ENCODE assay signal across 18 cellular contexts in the genomic region with DNA sequence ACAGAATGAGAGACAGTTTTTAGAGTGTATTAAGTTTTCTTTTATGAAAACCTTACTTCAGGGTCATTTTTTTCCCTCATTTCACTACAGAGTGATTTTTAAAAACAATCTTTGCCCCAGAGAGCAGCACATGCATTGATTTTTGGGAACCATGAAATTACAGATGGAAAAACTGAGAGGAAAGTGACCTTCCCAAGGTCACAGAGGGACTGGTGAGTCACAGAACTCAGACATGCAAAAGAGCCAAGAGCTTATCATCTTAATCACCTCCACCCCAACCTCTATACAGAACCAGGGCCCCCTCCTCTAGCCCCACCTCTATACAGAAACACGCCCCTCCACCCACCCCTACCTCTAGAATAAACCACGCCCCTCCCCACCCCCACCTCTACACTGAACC. TPM values are rescaled to one million over a fixed set of nuclear protein-coding genes. Genes with fewer than 3 reads are reported as not detected.
A peak's percentile ranks its signal among the peaks of the same experiment; 100 is the strongest.
DNase-seq lines count a peak whose midpoint lies in the region; ATAC-seq, FAIRE-seq and TF ChIP-seq lines count a peak whose summit lies in the region.
"Had no signal": no experiment of that assay in that cellular context is flagged by ENCODE, and none has a peak within 500 bp of the region (broad histone marks: within the 10 kb centered on the region; RNA-seq: fewer than 3 reads in every experiment).

No MANE protein-coding gene starts in this region.

- H3K4me1 ChIP-seq in ACC112 (ENCODE audit: control insufficient read depth, insufficient read depth, low read length, unreplicated experiment) (peaks cover 14% of the 10 kb centered on the region), RWPE2 (ENCODE audit: insufficient read depth, poor library complexity, severe bottlenecking) (no peaks in the 10 kb centered on the region)
- H3K4me1 ChIP-seq: BLaER1 treated with 17β-estradiol and CSF1 and Interleukin-3, amounts not matched to agents 10 nM and 100 nM had no signal

- H3K4me3 Mint-ChIP-seq in endothelial cell (ENCODE audit: unreplicated experiment): no peak overlapping the region

- no peak for TF ChIP-seq CTCF in RWPE2 (IDR thresholded peaks at IDR 0.05; ENCODE audit: poor library complexity, severe bottlenecking)
- no peak for TF ChIP-seq CTCF in fibroblast of mammary gland (conservative IDR thresholded peaks at IDR 0.05; ENCODE audit: control insufficient read depth, insufficient read depth, low read depth, low read length)
- TF ChIP-seq CTCF in endothelial cell (IDR thresholded peaks at IDR 0.05; ENCODE audit: unreplicated experiment): no peak

- H3K4me3 ChIP-seq in ACC112 (ENCODE audit: low read depth, low read length): no peak overlapping the region
- no peak overlapping the region for H3K4me3 ChIP-seq in RWPE2 (ENCODE audit: severe bottlenecking)
- H3K4me3 ChIP-seq in fibroblast of mammary gland (ENCODE audit: control insufficient read depth, low read depth, low read length): no peak overlapping the region
- H3K4me3 ChIP-seq: BLaER1 treated with 17β-estradiol and CSF1 and Interleukin-3, amounts not matched to agents 10 nM and 100 nM; cardiac muscle cell; lung; ovary; thoracic aorta had no signal

- H3K36me3 ChIP-seq in ACC112 (ENCODE audit: insufficient read depth, low read length) (no peaks in the 10 kb centered on the region), RWPE2 (ENCODE audit: low read depth) (peaks cover 39% of the 10 kb centered on the region)
- H3K36me3 ChIP-seq: BLaER1 treated with 17β-estradiol and CSF1 and Interleukin-3, amounts not matched to agents 10 nM and 100 nM; cardiac muscle cell; ovary had no signal

- ATAC-seq in RWPE2 (ENCODE audit: low read depth): peak; percentile 50
- ATAC-seq: PC-3 had no signal

- H2AFZ ChIP-seq in ACC112 (ENCODE audit: low read length, unreplicated experiment): no peak overlapping the region

- peaks cover 8% of the 10 kb centered on the region for H3K27me3 Mint-ChIP-seq in endothelial cell (ENCODE audit: unreplicated experiment)

- H3K9me3 Mint-ChIP-seq in endothelial cell (ENCODE audit: unreplicated experiment): no peaks in the 10 kb centered on the region

- H3K36me3 Mint-ChIP-seq in endothelial cell (ENCODE audit: low read depth, unreplicated experiment): peaks cover 5% of the 10 kb centered on the region

- DNase-seq in A172 (ENCODE audit: low spot score) (peak; percentile 47), RWPE2 (ENCODE audit: low spot score) (no peak), fibroblast of mammary gland (ENCODE audit: low read depth) (peak; percentile 20), endothelial cell (ENCODE audit: low spot score) (no peak), HTR-8/SVneo (ENCODE audit: insufficient read length, low spot score) (no peak), COLO829 (ENCODE audit: low spot score) (no peak)
- DNase-seq: Karpas-422; NCI-H1105; NCI-H2107; NCI-H526 treated with DMSO at 0.1 percent for 48 hours; ovary; PC-3; stimulated activated CD4-positive, alpha-beta T cell treated with anti-CD3 and anti-CD28 coated beads, Interleukin-2, amount 100 ng/mL, for 48 hours had no signal

- FAIRE-seq in HTR-8/SVneo (lab: Jason Lieb, UNC): no peak

- H3K27ac ChIP-seq in ACC112 (ENCODE audit: low read depth, low read length) (peak overlapping the region; percentile 61), RWPE2 (ENCODE audit: poor library complexity, severe bottlenecking) (peak overlapping the region; percentile 4)
- H3K27ac ChIP-seq: BLaER1 treated with 17β-estradiol and CSF1 and Interleukin-3, amounts not matched to agents 10 nM and 100 nM; cardiac muscle cell; ovary; thoracic aorta had no signal

- no peak overlapping the region for H3K27ac Mint-ChIP-seq in endothelial cell (ENCODE audit: unreplicated experiment)

- no peaks in the 10 kb centered on the region for H3K27me3 ChIP-seq in ACC112 (ENCODE audit: insufficient read depth, low read length)
- no peaks in the 10 kb centered on the region for H3K27me3 ChIP-seq in RWPE2 (ENCODE audit: insufficient read depth, poor library complexity, severe bottlenecking)
- H3K27me3 ChIP-seq: BLaER1 treated with 17β-estradiol and CSF1 and Interleukin-3, amounts not matched to agents 10 nM and 100 nM; cardiac muscle cell; ovary had no signal

- no peaks in the 10 kb centered on the region for H3K4me1 Mint-ChIP-seq in endothelial cell (ENCODE audit: unreplicated experiment)

- H3K9me3 ChIP-seq in RWPE2 (ENCODE audit: severe bottlenecking): no peaks in the 10 kb centered on the region
- H3K9me3 ChIP-seq: BLaER1 treated with 17β-estradiol and CSF1 and Interleukin-3, amounts not matched to agents 10 nM and 100 nM; ovary; thoracic aorta had no signal

- H3K79me2 ChIP-seq in ACC112 (ENCODE audit: control insufficient read depth, insufficient read depth, low read length, unreplicated experiment): no peaks in the 10 kb centered on the region

RNA-seq across cellular contexts. Expression of a gene that starts 10.7 kb away (rescaled TPM):
- total RNA-seq in A172 (2014; rRNA removed; shearing (Covaris generic)): 10.2 and 11.2 TPM in 2 replicates
- total RNA-seq in endothelial cell (ENCODE audit: unreplicated experiment): 6.0 TPM
- total RNA-seq: PC-3 had no signal

RNA-seq across cellular contexts. Expression of a gene that starts 22.4 kb away (rescaled TPM):
- 0.81 and 1.6 TPM in 2 replicates for total RNA-seq in A172 (2014; rRNA removed; shearing (Covaris generic))
- 3.5 TPM for total RNA-seq in endothelial cell (ENCODE audit: unreplicated experiment)

RNA-seq across cellular contexts. Expression of a gene that starts 23.2 kb away (rescaled TPM):
- 58.7 and 68.1 TPM in 2 replicates for total RNA-seq in A172 (2014; rRNA removed; shearing (Covaris generic))
- 6.7 TPM for total RNA-seq in endothelial cell (ENCODE audit: unreplicated experiment)

RNA-seq across cellular contexts. Expression of a gene that starts 35.2 kb away (rescaled TPM):
- total RNA-seq in A172 (2014; rRNA removed; shearing (Covaris generic)): 64.0 and 65.7 TPM in 2 replicates
- 9.8 TPM for total RNA-seq in endothelial cell (ENCODE audit: unreplicated experiment)

RNA-seq across cellular contexts. Expression of a gene that starts 42.7 kb away (rescaled TPM):
- not detected in 2 replicates for total RNA-seq in A172 (2014; rRNA removed; shearing (Covaris generic))
- total RNA-seq in endothelial cell (ENCODE audit: unreplicated experiment): not detected

Comparison
In these comparisons a context has a peak if more than half of its experiments do, and no peak if none do; other contexts are left out.
1. DNase-seq: peak in A172 (single experiment) and fibroblast of mammary gland (single experiment); none in RWPE2 (single experiment), endothelial cell (single experiment), HTR-8/SVneo (single experiment) and COLO829 (single experiment).